Comparison of ENCODE assay signal across 16 cellular contexts in genomic region chr4:56475917-56476316, GRCh38. TPM values are rescaled to one million over a fixed set of nuclear protein-coding genes. Genes with fewer than 3 reads are reported as not detected.
DNase-seq lines count a peak whose midpoint lies in the region; ATAC-seq and TF ChIP-seq lines count a peak whose summit lies in the region.
"Had no signal": no experiment of that assay in that cellular context is flagged by ENCODE, and none has a peak within 500 bp of the region (broad histone marks: within the 10 kb centered on the region; RNA-seq: fewer than 3 reads in every experiment).

No MANE protein-coding gene starts in this region.

- CTCF ChIA-PET in HEK293T (lab: Yijun Ruan, JAX) (no interaction called here), Calu3 (lab: Charles Lee) (no interaction called here)

- no peaks in the 10 kb centered on the region for H3K9me3 Mint-ChIP-seq in Calu3 (ENCODE audit: low read depth, unreplicated experiment)
- H3K9me3 Mint-ChIP-seq: activated T-helper 2 cell treated with anti-CD3 and anti-CD28 coated beads, Interferon-gamma antibody, Interleukin-2, Interleukin-4, amounts not matched to agents 10 μg/mL and 5 μg/mL and 100 μg/mL, durations not matched to agents 14 hours and 24 hours and 36 hours had no signal

- ATAC-seq in GM18519 (IDR thresholded peaks at IDR 0.05; ENCODE audit: low FRiP score, unreplicated experiment) (peak; percentile 46), GM21367 (IDR thresholded peaks at IDR 0.05; ENCODE audit: unreplicated experiment) (peak; percentile 79), HG02938 (IDR thresholded peaks at IDR 0.05; ENCODE audit: unreplicated experiment) (peak; percentile 84)

- no peaks in the 10 kb centered on the region for H3K27me3 ChIP-seq in MM.1S (replicated peaks; ENCODE audit: insufficient read depth, low read length)
- no peaks in the 10 kb centered on the region for H3K27me3 ChIP-seq in ascending aorta
- H3K27me3 ChIP-seq: right atrium auricular region, stomach had no signal

- peak overlapping the region; percentile 14; the same call in 1 of the 2 replicates for H3K4me3 ChIP-seq in MM.1S (ENCODE audit: low read length)
- no peak overlapping the region for H3K4me3 ChIP-seq in ascending aorta
- H3K4me3 ChIP-seq: right atrium auricular region, stomach had no signal

- no peak overlapping the region for H3K27ac Mint-ChIP-seq in Calu3 (ENCODE audit: unreplicated experiment)
- H3K27ac Mint-ChIP-seq: activated T-helper 2 cell treated with anti-CD3 and anti-CD28 coated beads, Interferon-gamma antibody, Interleukin-2, Interleukin-4, amounts not matched to agents 10 μg/mL and 5 μg/mL and 100 μg/mL, durations not matched to agents 14 hours and 24 hours and 36 hours had no signal

- BruUV-seq in Calu3 (replicated peaks; lab: Mats Ljungman, UMichigan) = no TSS peak

- H3K9me3 ChIP-seq in MM.1S (replicated peaks; ENCODE audit: insufficient read depth, low read length) (no peaks in the 10 kb centered on the region), ascending aorta (no peaks in the 10 kb centered on the region)
- H3K9me3 ChIP-seq: right atrium auricular region, stomach had no signal

- POLR2A ChIA-PET in HEK293T (lab: Yijun Ruan, JAX) = no interaction called here

- peak overlapping the region; percentile 53 for H3K4me2 ChIP-seq in MM.1S (ENCODE audit: low read depth, low read length)

- DNase-seq in MM.1S (peak; percentile 75), HEK293T (ENCODE audit: extremely low spot score) (no peak), Calu3 (no peak), mucosa of gallbladder (ENCODE audit: low spot score) (no peak), ascending aorta (ENCODE audit: low spot score in 2 of 2) (no peak)
- DNase-seq: activated CD4-positive, alpha-beta T cell treated with anti-CD3 and anti-CD28 coated beads for 1 hour; AML-193; effector memory CD4-positive, alpha-beta T cell; NCI-H2029; NK-92 treated with Interleukin-12 subunit alpha and Interleukin-12 subunit beta, amount 100 ng/mL, for 24 hours; stomach had no signal

- no peak overlapping the region for H3K4me3 Mint-ChIP-seq in Calu3 (ENCODE audit: low read depth, unreplicated experiment)

- H2AFZ ChIP-seq in MM.1S (ENCODE audit: low read length) = no peak overlapping the region

- H4K20me1 ChIP-seq in MM.1S (ENCODE audit: insufficient read depth, low read length) = no peaks in the 10 kb centered on the region

- no peak for TF ChIP-seq CTCF in MM.1S (IDR thresholded peaks at IDR 0.05; ENCODE audit: low read length)
- no peak for TF ChIP-seq CTCF in Calu3 (IDR thresholded peaks at IDR 0.05; ENCODE audit: unreplicated experiment)
- no peak for TF ChIP-seq CTCF in ascending aorta (IDR thresholded peaks at IDR 0.05)

- peaks cover 31% of the 10 kb centered on the region for H3K36me3 Mint-ChIP-seq in Calu3 (ENCODE audit: insufficient read depth, unreplicated experiment)

- H3K27ac ChIP-seq in MM.1S (ENCODE audit: low read length) (peak overlapping the region; percentile 55; the same call in 1 of the 2 replicates), ascending aorta (no peak overlapping the region)
- H3K27ac ChIP-seq: right atrium auricular region, stomach had no signal

- peaks cover 13% of the 10 kb centered on the region; the same call in 1 of the 2 replicates for H3F3A ChIP-seq in MM.1S (ENCODE audit: insufficient read depth, low read length)

- H3K4me1 Mint-ChIP-seq in Calu3 (ENCODE audit: low read depth, unreplicated experiment) = no peaks in the 10 kb centered on the region

- H3K36me3 ChIP-seq in MM.1S (replicated peaks; ENCODE audit: insufficient read depth, low read length) = peaks cover 5% of the 10 kb centered on the region; the same call in 1 of the 2 replicates
- H3K36me3 ChIP-seq in ascending aorta = peaks cover 51 to 91% of the 10 kb centered on the region in 2 donors

- no peak overlapping the region for H3K9ac ChIP-seq in MM.1S (ENCODE audit: low read length)

- peaks cover 38% of the 10 kb centered on the region for H3K79me2 ChIP-seq in MM.1S (ENCODE audit: low read length)

- H3K9me2 ChIP-seq in MM.1S (replicated peaks; ENCODE audit: insufficient read depth, low read length) = no peaks in the 10 kb centered on the region

- H3K27me3 Mint-ChIP-seq in Calu3 (ENCODE audit: unreplicated experiment) = no peaks in the 10 kb centered on the region

- peaks cover 11% of the 10 kb centered on the region for H3K4me1 ChIP-seq in MM.1S (ENCODE audit: low read length)
- H3K4me1 ChIP-seq in ascending aorta = no peaks in the 10 kb centered on the region
- H3K4me1 ChIP-seq: right atrium auricular region, stomach had no signal

- intact Hi-C loops in Calu3 (cut with micrococcal nuclease; ENCODE audit: unreplicated experiment) = no loop called here
- intact Hi-C loops in ascending aorta (cut with DNase I) = no loop called here

TF ChIP-seq in HEK293T, 16 proteins besides CTCF, POLR2A, EP300 and RAD21:
- TF ChIP-seq TARDBP (IDR thresholded peaks at IDR 0.05) = no peak
- no peak for TF ChIP-seq HDGF (IDR thresholded peaks at IDR 0.05; ENCODE audit: borderline replicate concordance)
- TF ChIP-seq PKNOX1 (IDR thresholded peaks at IDR 0.05) = no peak
- TF ChIP-seq FOXK2 (IDR thresholded peaks at IDR 0.05) = no peak
- no peak for TF ChIP-seq NFRKB (IDR thresholded peaks at IDR 0.05)
- TF ChIP-seq L3MBTL2 (conservative IDR thresholded peaks at IDR 0.05) = no peak
- no peak for TF ChIP-seq SUZ12 (IDR thresholded peaks at IDR 0.05)
- TF ChIP-seq ZNF384 (IDR thresholded peaks at IDR 0.05) = no peak
- TF ChIP-seq ARNT (IDR thresholded peaks at IDR 0.05) = no peak

RNA-seq across cellular contexts. Expression of gene SRP72, which starts 8.5 kb away (rescaled TPM):
- total RNA-seq in Calu3 (2022) (75.2 and 78.0 TPM in 2 replicates), mucosa of gallbladder (65.7 TPM), ascending aorta (89.4 TPM)

RNA-seq across cellular contexts. Expression of gene ARL9, which starts 29.7 kb away (rescaled TPM):
- total RNA-seq in Calu3 (2022) (0.26 and 0.56 TPM in 2 replicates), mucosa of gallbladder (0.43 TPM), ascending aorta (not detected)
- total RNA-seq: activated T-helper 2 cell treated with anti-CD3 and anti-CD28 coated beads, Interferon-gamma antibody, Interleukin-2, Interleukin-4, amounts not matched to agents 10 μg/mL and 5 μg/mL and 100 μg/mL, durations not matched to agents 14 hours and 24 hours and 36 hours; right atrium auricular region had no signal

RNA-seq across cellular contexts. Expression of gene PAICS, which starts 39.9 kb away (rescaled TPM):
- total RNA-seq in Calu3 (2022) (116 and 131 TPM in 2 replicates), mucosa of gallbladder (36.5 TPM), ascending aorta (9.6 TPM)

RNA-seq across cellular contexts. Expression of gene PPAT, which starts 40.5 kb away (rescaled TPM):
- total RNA-seq in Calu3 (2022) (28.9 and 31.2 TPM in 2 replicates), mucosa of gallbladder (5.8 TPM), ascending aorta (3.6 TPM)
